In the genomic region with DNA sequence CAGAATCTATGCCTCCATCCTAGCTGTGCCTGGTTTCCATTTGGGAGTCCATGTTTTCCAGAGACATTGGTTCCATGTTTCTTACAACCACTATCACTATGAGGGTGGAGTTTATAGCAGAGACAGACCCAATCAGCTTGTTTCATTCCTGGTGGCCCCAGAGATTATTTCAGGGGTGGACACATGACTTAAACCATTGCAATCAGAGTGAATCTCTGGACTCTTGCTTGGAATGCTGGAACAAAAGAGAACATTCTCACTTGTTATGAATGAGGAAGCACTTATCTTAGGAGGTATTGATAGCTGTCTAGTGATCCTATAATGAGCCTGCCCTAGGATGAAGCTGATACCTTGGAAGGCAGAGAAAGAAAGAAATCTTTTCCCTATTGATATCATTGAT, we compare ENCODE assay signal across 35 cellular contexts.
"Had no signal": no experiment of that assay in that cellular context is flagged by ENCODE, and none has a peak within 500 bp of the region (broad histone marks: within the 10 kb centered on the region; RNA-seq: fewer than 3 reads in every experiment).

No MANE protein-coding gene starts in this region.

- DNase-seq: Karpas-422, Kasumi-1, MG63, MM.1S, MV-4-11, NCI-H1048, NCI-H1092, NCI-H1092 treated with DMSO at 0.1 percent for 48 hours, NCI-H1105, NCI-H1105 treated with DMSO at 0.1 percent for 48 hours, NCI-H1417, NCI-H1417 treated with DMSO at 0.1 percent for 48 hours, NCI-H1436, NCI-H1436 treated with DMSO at 0.1 percent for 48 hours, NCI-H146, NCI-H1694, NCI-H1694 treated with DMSO at 0.1 percent for 48 hours, NCI-H187, NCI-H187 treated with DMSO at 0.1 percent for 48 hours, NCI-H1930, NCI-H2029, NCI-H2029 treated with DMSO at 0.1 percent for 48 hours, NCI-H2081, NCI-H2081 treated with DMSO at 0.1 percent for 48 hours, NCI-H2107, NCI-H2171, NCI-H2171 treated with DMSO at 0.1 percent for 48 hours, NCI-H2227 treated with DMSO at 0.1 percent for 48 hours, NCI-H226, NCI-H345, NCI-H446, NCI-H446 treated with DMSO at 0.1 percent for 48 hours, NCI-H510A, NCI-H510A treated with DMSO at 0.1 percent for 48 hours, NCI-H524 had no signal
